8 cellular contexts compared by ENCODE assay signal in genomic region chr12:57838594-57839302, GRCh38. TPM values are rescaled to one million over a fixed set of nuclear protein-coding genes. Genes with fewer than 3 reads are reported as not detected.
DNase-seq lines count a peak whose midpoint lies in the region; ATAC-seq and TF ChIP-seq lines count a peak whose summit lies in the region.

No MANE protein-coding gene starts in this region.

- no peak overlapping the region for H2BK12ac ChIP-seq in H9 (ENCODE audit: insufficient read length, low read depth, low read length)

- H3K27ac ChIP-seq in H9 (ENCODE audit: insufficient read length, low read depth, low read length), result no peak overlapping the region

- DNase-seq in CD14-positive monocyte (ENCODE audit: low spot score) (no peak), naive B cell (no peak), H9 (no peak), HK-2 (ENCODE audit: unreplicated experiment) (no peak)

- H3K4ac ChIP-seq in H9 (ENCODE audit: low read depth, low read length), result no peak overlapping the region

- no peak overlapping the region for H3K9ac ChIP-seq in H9 (ENCODE audit: extremely low read depth, insufficient read length, low read length)

- H3K9me3 ChIP-seq in H9 (ENCODE audit: control insufficient read depth, low read depth, low read length), result no peaks in the 10 kb centered on the region

- no peak overlapping the region for H4K8ac ChIP-seq in H9 (replicated peaks; ENCODE audit: insufficient read length, low read depth, low read length)

- no peak overlapping the region for H3K18ac ChIP-seq in H9 (ENCODE audit: insufficient read length, low read depth, low read length)

- intact Hi-C loops in CD14-positive monocyte (cut with micrococcal nuclease), result no loop called here

- no peak overlapping the region for H3K14ac ChIP-seq in H9 (ENCODE audit: insufficient read depth, low read length)

- H2AK5ac ChIP-seq in H9 (ENCODE audit: insufficient read length, low read length), result no peak overlapping the region

- no peak overlapping the region for H3K4me2 ChIP-seq in H9 (ENCODE audit: insufficient read depth, insufficient read length, low read length)

- no peak overlapping the region for H4K5ac ChIP-seq in H9 (ENCODE audit: insufficient read length, low read depth, low read length)

- H3T11ph ChIP-seq in H9 (ENCODE audit: low read length), result no peak overlapping the region

- H2BK20ac ChIP-seq in H9 (ENCODE audit: low read depth, low read length, poor library complexity, severe bottlenecking), result no peak overlapping the region

- no peak overlapping the region for H2AFZ ChIP-seq in H9 (ENCODE audit: low read length)

- H3K56ac ChIP-seq in H9 (ENCODE audit: insufficient read length, low read depth, low read length), result no peak overlapping the region

- no peak overlapping the region for H4K91ac ChIP-seq in H9 (ENCODE audit: insufficient read length, low read depth, low read length)

- peak; percentile 31 for ATAC-seq in HG02852 (IDR thresholded peaks at IDR 0.05; ENCODE audit: unreplicated experiment)
- peak in 1 of 2 donors; percentile 10 for ATAC-seq in naive B cell (ENCODE audit: low read depth in 2 of 2)
- no peak for ATAC-seq in GM19452 (IDR thresholded peaks at IDR 0.05; ENCODE audit: unreplicated experiment)
- ATAC-seq in GM19328 (IDR thresholded peaks at IDR 0.05; ENCODE audit: unreplicated experiment), result no peak

- no peak overlapping the region for H2BK15ac ChIP-seq in H9 (ENCODE audit: low read depth, low read length)

- H3K79me2 ChIP-seq in H9 (ENCODE audit: insufficient read depth, low read length), result peaks cover 50% of the 10 kb centered on the region; the same call in 1 of the 2 replicates

- peak overlapping the region; percentile 45 to 82 (median 73) for H3K27ac Mint-ChIP-seq in CD14-positive monocyte
- peak overlapping the region; percentile 95 for H3K27ac Mint-ChIP-seq in activated naive CD8-positive, alpha-beta T cell
- H3K27ac Mint-ChIP-seq in naive B cell, result peak overlapping the region; percentile 27 to 98 (median 82)
- peak overlapping the region in 1 of 3 experiments; percentile 23; a peak in 1 of 7 replicates for H3K27ac Mint-ChIP-seq in H9

- WGBS in H9 (ENCODE audit: extremely low coverage, insufficient read length, low lambda C conversion rate), result no CpG with 5 or more reads among the region's 8 CpGs

- TF ChIP-seq CTCF in CD14-positive monocyte (IDR thresholded peaks at IDR 0.05) (no peak), H9 (conservative IDR thresholded peaks at IDR 0.05) (no peak)

- H3K4me1 Mint-ChIP-seq in CD14-positive monocyte (peaks cover 99% of the 10 kb centered on the region), naive B cell (peaks cover 80 to 99% (median 95%) of the 10 kb centered on the region in 3 donors), H9 (peaks cover 89 to 97% of the 10 kb centered on the region in 2 experiments)
- peaks cover 96% of the 10 kb centered on the region for H3K4me1 Mint-ChIP-seq in activated naive CD8-positive, alpha-beta T cell (ENCODE audit: low read depth)

- peaks cover 37% of the 10 kb centered on the region for H3K4me1 ChIP-seq in H9 (ENCODE audit: insufficient read depth, low read length)

- peaks cover 10% of the 10 kb centered on the region for H3K79me1 ChIP-seq in H9 (ENCODE audit: insufficient read depth, low read depth, low read length, poor library complexity, severe bottlenecking)

- no peak overlapping the region for H2BK120ac ChIP-seq in H9 (ENCODE audit: low read depth, low read length, poor library complexity, severe bottlenecking)

- no peak overlapping the region for H2BK5ac ChIP-seq in H9 (ENCODE audit: insufficient read length, low read length)

- no peaks in the 10 kb centered on the region for H4K20me1 ChIP-seq in H9 (ENCODE audit: control insufficient read depth, insufficient read depth, insufficient read length)

- H3K27me3 Mint-ChIP-seq in CD14-positive monocyte (ENCODE audit: low read depth in 3 of 3) (peaks cover 0 to 1% (median 0%) of the 10 kb centered on the region in 3 donors), naive B cell (no peaks in the 10 kb centered on the region), H9 (ENCODE audit: low read depth) (no peaks in the 10 kb centered on the region)
- H3K27me3 Mint-ChIP-seq in activated naive CD8-positive, alpha-beta T cell, result no peaks in the 10 kb centered on the region

- no peak overlapping the region for H3K23ac ChIP-seq in H9 (ENCODE audit: insufficient read length, low read depth, low read length)

- H3K27me3 ChIP-seq in H9 (ENCODE audit: insufficient read depth, low read length), result no peaks in the 10 kb centered on the region

- H3K23me2 ChIP-seq in H9 (ENCODE audit: insufficient read length, low read depth, low read length, poor library complexity, severe bottlenecking), result peaks cover 5% of the 10 kb centered on the region

- peaks cover 8 to 28% of the 10 kb centered on the region in 2 donors for H3K36me3 Mint-ChIP-seq in CD14-positive monocyte
- H3K36me3 Mint-ChIP-seq in activated naive CD8-positive, alpha-beta T cell, result no peaks in the 10 kb centered on the region
- H3K36me3 Mint-ChIP-seq in naive B cell, result no peaks in the 10 kb centered on the region
- H3K36me3 Mint-ChIP-seq in H9 (ENCODE audit: insufficient read depth in 1 of 3, low read depth in 3 of 3), result peaks cover 0 to 3% (median 0%) of the 10 kb centered on the region in 3 experiments; a peak in 3 of 7 replicates

- H3K4me3 Mint-ChIP-seq in CD14-positive monocyte, result peak overlapping the region in 1 of 2 donors; percentile 68
- H3K4me3 Mint-ChIP-seq in activated naive CD8-positive, alpha-beta T cell, result peak overlapping the region; percentile 73
- peak overlapping the region; percentile 2 to 84 (median 63) for H3K4me3 Mint-ChIP-seq in naive B cell
- peak overlapping the region in 1 of 2 experiments; percentile 35; a peak in 2 of 5 replicates for H3K4me3 Mint-ChIP-seq in H9

- H3K9me3 Mint-ChIP-seq in CD14-positive monocyte (no peaks in the 10 kb centered on the region), naive B cell (no peaks in the 10 kb centered on the region), H9 (no peaks in the 10 kb centered on the region)
- no peaks in the 10 kb centered on the region for H3K9me3 Mint-ChIP-seq in activated naive CD8-positive, alpha-beta T cell (ENCODE audit: low read depth)

RNA-seq across cellular contexts. Expression of gene CTDSP2, which starts 7.8 kb away (rescaled TPM):
- polyA plus RNA-seq in CD14-positive monocyte (10 to 100 TPM; 59.1 to 70.2 TPM), naive B cell (ENCODE audit: low read depth in 6 of 6) (10 to 100 TPM; 44.3 to 65.3 (median 53.2) TPM)
- total RNA-seq in H9 (2021), result 97.5 and 103 TPM in 2 replicates

RNA-seq across cellular contexts. Expression of gene AVIL, which starts 20.2 kb away (rescaled TPM):
- polyA plus RNA-seq in CD14-positive monocyte (under 1 TPM in 1 of 2 donors, not detected in 1; 0.11 TPM), naive B cell (ENCODE audit: low read depth in 6 of 6) (under 1 TPM in 4 of 6 donors, not detected in 2; 0.19 to 0.82 (median 0.48) TPM)
- 1.9 and 2.2 TPM in 2 replicates for total RNA-seq in H9 (2021)

RNA-seq across cellular contexts. Expression of gene TSFM, which starts 56.2 kb away (rescaled TPM):
- polyA plus RNA-seq in CD14-positive monocyte, result 10 to 100 TPM; 21.8 to 22.6 TPM
- polyA plus RNA-seq in naive B cell (ENCODE audit: low read depth in 6 of 6), result 10 to 100 TPM; 19.3 to 32.4 (median 27.7) TPM
- 50.2 and 53.3 TPM in 2 replicates for total RNA-seq in H9 (2021)
